1 cellular context compared by ENCODE assay signal in genomic region chr15:62933388-62933787, GRCh38.
TF ChIP-seq lines count a peak whose summit lies in the region.

No MANE protein-coding gene starts in this region.

TF ChIP-seq in IMR-90, 13 proteins besides CTCF, POLR2A, EP300 and RAD21:
- TF ChIP-seq FOS (IDR thresholded peaks at IDR 0.05; ENCODE audit: low read depth, low read length) (no peak), SMC3 (IDR thresholded peaks at IDR 0.05; ENCODE audit: low read depth, low read length) (no peak), RFX5 (IDR thresholded peaks at IDR 0.05; ENCODE audit: low read depth, low read length) (no peak)
